19 cellular contexts compared by ENCODE assay signal in the genomic region with DNA sequence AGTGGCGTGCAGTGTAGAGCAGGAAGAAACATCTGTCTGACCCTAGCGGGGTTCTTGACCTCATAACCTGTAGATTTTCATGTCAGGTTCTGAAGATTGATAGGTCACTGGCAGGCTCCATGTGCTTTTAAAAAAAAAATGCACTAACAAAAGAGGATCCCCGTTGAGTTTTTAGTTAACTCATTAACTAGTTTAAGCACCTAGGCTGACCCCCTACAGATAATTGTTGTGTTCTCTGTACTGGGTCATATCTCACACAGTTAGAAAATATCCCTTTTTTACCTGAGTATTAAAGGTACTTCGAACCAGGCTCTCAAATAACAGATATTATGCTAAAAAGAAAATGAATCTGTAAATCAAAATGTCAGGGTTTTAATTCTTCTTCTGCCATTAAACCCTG.
"Had no signal": no experiment of that assay in that cellular context is flagged by ENCODE, and none has a peak within 500 bp of the region (broad histone marks: within the 10 kb centered on the region; RNA-seq: fewer than 3 reads in every experiment).

No MANE protein-coding gene starts in this region.

- H3K27me3 ChIP-seq: dorsolateral prefrontal cortex, esophagus muscularis mucosa, gastrocnemius medialis, neutrophil, right atrium auricular region, sigmoid colon had no signal

- H3K4me1 ChIP-seq: right atrium auricular region had no signal

- H3K9me3 ChIP-seq: esophagus muscularis mucosa, gastrocnemius medialis, neutrophil, right atrium auricular region, sigmoid colon had no signal

- H3K4me3 ChIP-seq: dorsolateral prefrontal cortex, esophagus muscularis mucosa, gastrocnemius medialis, lung, right atrium auricular region, sigmoid colon, skin epidermis had no signal

- H3K4me3 Mint-ChIP-seq: naive thymus-derived CD4-positive, alpha-beta T cell; nephron progenitor cell; type B pancreatic cell had no signal

- H3K27ac ChIP-seq: dorsolateral prefrontal cortex, epithelial cell of prostate, esophagus muscularis mucosa, gastrocnemius medialis, neutrophil, right atrium auricular region, sigmoid colon, skin epidermis had no signal

- H3K36me3 ChIP-seq: esophagus muscularis mucosa, gastrocnemius medialis, neutrophil, right atrium auricular region, sigmoid colon had no signal

- H3K27ac Mint-ChIP-seq: naive thymus-derived CD4-positive, alpha-beta T cell; nephron progenitor cell; type B pancreatic cell had no signal

- ATAC-seq: gastrocnemius medialis; left cardiac atrium; left ventricle myocardium superior; naive thymus-derived CD4-positive, alpha-beta T cell had no signal

- H3K9me3 Mint-ChIP-seq: nephron progenitor cell, type B pancreatic cell had no signal

- H3K36me3 Mint-ChIP-seq: type B pancreatic cell had no signal

- H3K27me3 Mint-ChIP-seq: naive thymus-derived CD4-positive, alpha-beta T cell; type B pancreatic cell had no signal

- DNase-seq: cortex of kidney; dorsolateral prefrontal cortex; effector memory CD4-positive, alpha-beta T cell; gastrocnemius medialis; kidney; left cardiac atrium; left ventricle myocardium superior; naive thymus-derived CD4-positive, alpha-beta T cell; nephron progenitor cell; sigmoid colon; stimulated activated CD4-positive, alpha-beta T cell treated with anti-CD3 and anti-CD28 coated beads, Interleukin-12 subunit alpha, Interleukin-12 subunit beta, amount 100 ng/mL, for 4 hours; stimulated activated naive CD4-positive, alpha-beta T cell treated with Interleukin-2 at 50 U/mL for 16 hours had no signal
